Comparison of ENCODE assay signal across 14 cellular contexts in the genomic region with DNA sequence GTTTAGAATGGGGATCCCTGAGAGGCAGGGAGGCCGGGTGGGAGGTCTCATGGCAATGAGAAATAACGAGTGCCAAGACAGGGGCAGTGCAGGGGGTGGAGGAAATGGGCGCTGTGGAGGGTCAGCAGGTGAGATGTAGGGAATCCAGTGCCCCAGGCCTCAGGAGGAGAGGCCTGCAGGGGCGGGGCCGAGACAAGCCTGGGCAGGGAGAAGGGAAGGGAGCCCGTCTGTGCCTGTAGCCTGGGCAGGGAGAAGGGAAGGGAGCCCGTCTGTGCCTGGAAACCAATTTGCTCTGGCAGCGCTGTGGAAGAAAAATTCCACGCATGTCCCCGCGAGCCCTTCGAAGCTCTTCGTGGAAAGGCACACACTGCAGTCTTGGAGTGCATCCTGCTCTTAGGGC. TPM values are rescaled to one million over a fixed set of nuclear protein-coding genes. Genes with fewer than 3 reads are reported as not detected.
DNase-seq lines count a peak whose midpoint lies in the region; ATAC-seq, FAIRE-seq and TF ChIP-seq lines count a peak whose summit lies in the region.
"Had no signal": no experiment of that assay in that cellular context is flagged by ENCODE, and none has a peak within 500 bp of the region (broad histone marks: within the 10 kb centered on the region; RNA-seq: fewer than 3 reads in every experiment).

No MANE protein-coding gene starts in this region.

- H3K4me3 Mint-ChIP-seq in activated naive CD8-positive, alpha-beta T cell treated with anti-CD3 and anti-CD28 coated beads, Interleukin-2, amount 10 ng/mL, durations not matched to agents 7 days and 5 days, result no peak overlapping the region
- no peak overlapping the region for H3K4me3 Mint-ChIP-seq in activated naive CD8-positive, alpha-beta T cell treated with anti-CD3 and anti-CD28 coated beads, Interleukin-2, amount 50 U/mL, for 24 hours
- H3K4me3 Mint-ChIP-seq in activated CD4-positive, alpha-beta T cell treated with anti-CD3 and anti-CD28 coated beads, Interleukin-2, amount 10 ng/mL, durations not matched to agents 7 days and 5 days, result no peak overlapping the region
- H3K4me3 Mint-ChIP-seq in nephron progenitor cell, result no peak overlapping the region
- H3K4me3 Mint-ChIP-seq in effector memory CD8-positive, alpha-beta T cell, result no peak overlapping the region

- ATAC-seq in activated naive CD8-positive, alpha-beta T cell treated with anti-CD3 and anti-CD28 coated beads, Interleukin-2, amount 10 ng/mL, durations not matched to agents 7 days and 5 days (ENCODE audit: low read depth), result no peak
- ATAC-seq in activated naive CD8-positive, alpha-beta T cell treated with anti-CD3 and anti-CD28 coated beads, Interleukin-2, amount 50 U/mL, for 24 hours, result no peak
- no peak for ATAC-seq in effector memory CD8-positive, alpha-beta T cell (replicated peaks)

- no peak for TF ChIP-seq CTCF in bronchial epithelial cell (IDR thresholded peaks at IDR 0.05; ENCODE audit: insufficient read depth, low read length, severe bottlenecking)
- TF ChIP-seq CTCF in nephron progenitor cell (IDR thresholded peaks at IDR 0.05), result no peak

- CTCF ChIA-PET in activated CD4-positive, alpha-beta T cell treated with anti-CD3 and anti-CD28 coated beads, Interleukin-2, amount 10 ng/mL, durations not matched to agents 7 days and 5 days (lab: Charles Lee), result no interaction called here

- no peak for DNase-seq in activated naive CD8-positive, alpha-beta T cell treated with anti-CD3 and anti-CD28 coated beads, Interleukin-2, amount 10 ng/mL, durations not matched to agents 7 days and 5 days
- no peak for DNase-seq in activated naive CD8-positive, alpha-beta T cell treated with anti-CD3 and anti-CD28 coated beads, Interleukin-2, amount 50 U/mL, for 24 hours
- DNase-seq in NCI-H69 (lab: John Stamatoyannopoulos, UW), result peak; percentile 67
- peak; percentile 73 for DNase-seq in bronchial epithelial cell (ENCODE audit: low read depth)
- DNase-seq in activated CD4-positive, alpha-beta T cell treated with anti-CD3 and anti-CD28 coated beads, Interleukin-2, amount 10 ng/mL, durations not matched to agents 7 days and 5 days, result no peak
- DNase-seq in superior temporal gyrus (ENCODE audit: extremely low spot score), result no peak
- no peak for DNase-seq in nephron progenitor cell
- no peak for DNase-seq in effector memory CD8-positive, alpha-beta T cell
- DNase-seq: KBM-7, NCI-H2029, NCI-H345, NCI-H748 treated with DMSO at 0.1 percent for 48 hours, SIG-M5 had no signal

- no peaks in the 10 kb centered on the region for H3K36me3 Mint-ChIP-seq in activated naive CD8-positive, alpha-beta T cell treated with anti-CD3 and anti-CD28 coated beads, Interleukin-2, amount 10 ng/mL, durations not matched to agents 7 days and 5 days
- no peaks in the 10 kb centered on the region for H3K36me3 Mint-ChIP-seq in activated naive CD8-positive, alpha-beta T cell treated with anti-CD3 and anti-CD28 coated beads, Interleukin-2, amount 50 U/mL, for 24 hours (ENCODE audit: low read depth)
- no peaks in the 10 kb centered on the region for H3K36me3 Mint-ChIP-seq in activated CD4-positive, alpha-beta T cell treated with anti-CD3 and anti-CD28 coated beads, Interleukin-2, amount 10 ng/mL, durations not matched to agents 7 days and 5 days (ENCODE audit: low read depth)
- no peaks in the 10 kb centered on the region for H3K36me3 Mint-ChIP-seq in nephron progenitor cell (ENCODE audit: low read depth)
- H3K36me3 Mint-ChIP-seq in effector memory CD8-positive, alpha-beta T cell (ENCODE audit: insufficient read depth), result no peaks in the 10 kb centered on the region

- no peak overlapping the region for H3K4me3 ChIP-seq in bronchial epithelial cell (ENCODE audit: low read depth, low read length)

- no peaks in the 10 kb centered on the region for H3K36me3 ChIP-seq in bronchial epithelial cell (ENCODE audit: control insufficient read depth, insufficient read depth, low read length)

- peak overlapping the region; percentile 22 for H3K27ac Mint-ChIP-seq in activated naive CD8-positive, alpha-beta T cell treated with anti-CD3 and anti-CD28 coated beads, Interleukin-2, amount 10 ng/mL, durations not matched to agents 7 days and 5 days
- H3K27ac Mint-ChIP-seq in activated naive CD8-positive, alpha-beta T cell treated with anti-CD3 and anti-CD28 coated beads, Interleukin-2, amount 50 U/mL, for 24 hours, result no peak overlapping the region
- no peak overlapping the region for H3K27ac Mint-ChIP-seq in activated CD4-positive, alpha-beta T cell treated with anti-CD3 and anti-CD28 coated beads, Interleukin-2, amount 10 ng/mL, durations not matched to agents 7 days and 5 days
- H3K27ac Mint-ChIP-seq in nephron progenitor cell, result no peak overlapping the region
- no peak overlapping the region for H3K27ac Mint-ChIP-seq in effector memory CD8-positive, alpha-beta T cell

- H3K27me3 ChIP-seq in bronchial epithelial cell (ENCODE audit: control insufficient read depth, insufficient read depth, low read length), result no peaks in the 10 kb centered on the region

- POLR2A ChIA-PET in activated naive CD8-positive, alpha-beta T cell treated with anti-CD3 and anti-CD28 coated beads, Interleukin-2, amount 10 ng/mL, durations not matched to agents 7 days and 5 days (lab: Charles Lee), result no interaction called here
- POLR2A ChIA-PET in activated CD4-positive, alpha-beta T cell treated with anti-CD3 and anti-CD28 coated beads, Interleukin-2, amount 10 ng/mL, durations not matched to agents 7 days and 5 days (lab: Charles Lee), result no interaction called here

- no peaks in the 10 kb centered on the region for H3K4me1 Mint-ChIP-seq in activated naive CD8-positive, alpha-beta T cell treated with anti-CD3 and anti-CD28 coated beads, Interleukin-2, amount 10 ng/mL, durations not matched to agents 7 days and 5 days
- H3K4me1 Mint-ChIP-seq in activated naive CD8-positive, alpha-beta T cell treated with anti-CD3 and anti-CD28 coated beads, Interleukin-2, amount 50 U/mL, for 24 hours, result no peaks in the 10 kb centered on the region
- no peaks in the 10 kb centered on the region for H3K4me1 Mint-ChIP-seq in activated CD4-positive, alpha-beta T cell treated with anti-CD3 and anti-CD28 coated beads, Interleukin-2, amount 10 ng/mL, durations not matched to agents 7 days and 5 days
- H3K4me1 Mint-ChIP-seq in nephron progenitor cell, result peaks cover 19% of the 10 kb centered on the region
- no peaks in the 10 kb centered on the region for H3K4me1 Mint-ChIP-seq in effector memory CD8-positive, alpha-beta T cell (ENCODE audit: low read depth in 2 of 2)

- FAIRE-seq in bronchial epithelial cell (lab: Jason Lieb, UNC), result peak; percentile 58
- FAIRE-seq: RCC 7860 had no signal

- H3K9me3 Mint-ChIP-seq in activated naive CD8-positive, alpha-beta T cell treated with anti-CD3 and anti-CD28 coated beads, Interleukin-2, amount 10 ng/mL, durations not matched to agents 7 days and 5 days, result peaks cover 2% of the 10 kb centered on the region
- no peaks in the 10 kb centered on the region for H3K9me3 Mint-ChIP-seq in activated naive CD8-positive, alpha-beta T cell treated with anti-CD3 and anti-CD28 coated beads, Interleukin-2, amount 50 U/mL, for 24 hours
- peaks cover 2% of the 10 kb centered on the region for H3K9me3 Mint-ChIP-seq in activated CD4-positive, alpha-beta T cell treated with anti-CD3 and anti-CD28 coated beads, Interleukin-2, amount 10 ng/mL, durations not matched to agents 7 days and 5 days
- peaks cover 23% of the 10 kb centered on the region for H3K9me3 Mint-ChIP-seq in nephron progenitor cell
- H3K9me3 Mint-ChIP-seq in effector memory CD8-positive, alpha-beta T cell, result peaks cover 2 to 7% of the 10 kb centered on the region in 2 donors

- peaks cover 5% of the 10 kb centered on the region for H3K27me3 Mint-ChIP-seq in activated naive CD8-positive, alpha-beta T cell treated with anti-CD3 and anti-CD28 coated beads, Interleukin-2, amount 10 ng/mL, durations not matched to agents 7 days and 5 days
- no peaks in the 10 kb centered on the region for H3K27me3 Mint-ChIP-seq in activated naive CD8-positive, alpha-beta T cell treated with anti-CD3 and anti-CD28 coated beads, Interleukin-2, amount 50 U/mL, for 24 hours
- peaks cover 5% of the 10 kb centered on the region for H3K27me3 Mint-ChIP-seq in activated CD4-positive, alpha-beta T cell treated with anti-CD3 and anti-CD28 coated beads, Interleukin-2, amount 10 ng/mL, durations not matched to agents 7 days and 5 days
- H3K27me3 Mint-ChIP-seq in nephron progenitor cell (ENCODE audit: low read depth, poor library complexity), result peaks cover 19% of the 10 kb centered on the region
- H3K27me3 Mint-ChIP-seq in effector memory CD8-positive, alpha-beta T cell, result peaks cover 7 to 32% of the 10 kb centered on the region in 2 donors

RNA-seq across cellular contexts. Expression of gene NCOR2, which starts 10.6 kb away (rescaled TPM):
- total RNA-seq in activated naive CD8-positive, alpha-beta T cell treated with anti-CD3 and anti-CD28 coated beads, Interleukin-2, amount 10 ng/mL, durations not matched to agents 7 days and 5 days, result 100 to 1,000 TPM in 1 of 2 experiments, 10 to 100 TPM in 1; 95.7 to 107 TPM
- 20.1 and 20.3 TPM in 2 replicates for total RNA-seq in bronchial epithelial cell
- total RNA-seq in activated CD4-positive, alpha-beta T cell treated with anti-CD3 and anti-CD28 coated beads, Interleukin-2, amount 10 ng/mL, durations not matched to agents 7 days and 5 days, result 100 to 1,000 TPM in 1 of 2 experiments, 10 to 100 TPM in 1; 96.4 to 102 TPM

Comparison
In these comparisons a context has a peak if more than half of its experiments do, and no peak if none do; other contexts are left out.
1. DNase-seq: peak in NCI-H69 (single experiment) and bronchial epithelial cell (single experiment); none in activated naive CD8-positive, alpha-beta T cell treated with anti-CD3 and anti-CD28 coated beads, Interleukin-2, amount 10 ng/mL, durations not matched to agents 7 days and 5 days (single experiment), activated naive CD8-positive, alpha-beta T cell treated with anti-CD3 and anti-CD28 coated beads, Interleukin-2, amount 50 U/mL, for 24 hours (single experiment), activated CD4-positive, alpha-beta T cell treated with anti-CD3 and anti-CD28 coated beads, Interleukin-2, amount 10 ng/mL, durations not matched to agents 7 days and 5 days (single experiment), superior temporal gyrus (single experiment), nephron progenitor cell (single experiment) and effector memory CD8-positive, alpha-beta T cell (0 of 3).